10 cellular contexts compared by ENCODE assay signal in the genomic region with DNA sequence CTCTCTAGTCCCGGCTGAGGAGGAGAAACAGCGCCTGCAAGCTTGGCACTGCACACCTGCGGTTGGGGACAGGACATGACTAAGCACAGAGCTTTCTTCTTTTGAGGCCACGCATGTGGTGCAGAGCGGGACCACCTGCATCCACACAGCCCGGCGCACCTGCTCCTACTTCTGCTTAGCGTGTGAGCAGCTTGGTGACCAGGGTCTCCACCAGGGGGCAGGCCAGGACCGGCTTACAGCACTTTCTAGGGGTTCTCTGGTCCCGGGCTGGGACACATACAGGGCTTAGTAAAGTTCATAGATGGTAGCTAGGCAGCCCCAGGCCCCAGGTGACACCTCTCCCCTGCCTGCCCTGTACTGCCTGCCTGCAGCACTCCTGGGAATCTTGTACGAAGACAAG. TPM values are rescaled to one million over a fixed set of nuclear protein-coding genes. Genes with fewer than 3 reads are reported as not detected.
A peak's percentile ranks its signal among the peaks of the same experiment; 100 is the strongest.
DNase-seq lines count a peak whose midpoint lies in the region; ATAC-seq and TF ChIP-seq lines count a peak whose summit lies in the region.
"Not testable (repeated sequence)": the region's sequence is repeated elsewhere in the genome, so short reads cannot be mapped to it uniquely, and the experiment has no call there.
"Had no signal": no experiment of that assay in that cellular context is flagged by ENCODE, and none has a peak within 500 bp of the region (broad histone marks: within the 10 kb centered on the region; RNA-seq: fewer than 3 reads in every experiment).

No MANE protein-coding gene starts in this region.

- POLR2A ChIA-PET in CD8-positive, alpha-beta T cell (lab: Charles Lee); activated CD4-positive, alpha-beta T cell treated with anti-CD3 and anti-CD28 coated beads for 36 hours (lab: Charles Lee): not testable (repeated sequence)

- H3K4ac ChIP-seq in neuronal stem cell (ENCODE audit: low read length), result not testable (repeated sequence)

- H3K4me1 ChIP-seq in CD8-positive, alpha-beta T cell (ENCODE audit: insufficient read depth, low read length); left ventricle myocardium inferior; neuronal stem cell (ENCODE audit: control insufficient read depth in 2 of 2, insufficient read depth in 1 of 2, low read depth in 1 of 2, low read length in 2 of 2): not testable (repeated sequence)

- H3K27ac ChIP-seq in CD8-positive, alpha-beta T cell (ENCODE audit: low read depth, low read length); left ventricle myocardium inferior (replicated peaks); neuronal stem cell (replicated peaks; ENCODE audit: low read length): not testable (repeated sequence)

- H3K4me2 ChIP-seq in neuronal stem cell (ENCODE audit: insufficient read depth, low read length, poor library complexity, severe bottlenecking), result not testable (repeated sequence)

- not testable (repeated sequence) for H3K27me3 ChIP-seq in CD8-positive, alpha-beta T cell (ENCODE audit: insufficient read depth, low read length); neuronal stem cell (ENCODE audit: control insufficient read depth in 3 of 3, insufficient read depth in 3 of 3, low read depth in 1 of 3, low read length in 3 of 3)
- H3K27me3 ChIP-seq in left ventricle myocardium inferior (ENCODE audit: low read depth), result peaks cover 84% of the 10 kb centered on the region

- not testable (repeated sequence) for H3K9me3 Mint-ChIP-seq in CD8-positive, alpha-beta T cell; activated CD4-positive, alpha-beta T cell treated with anti-CD3 and anti-CD28 coated beads for 36 hours (ENCODE audit: low read depth)

- H3K9ac ChIP-seq in neuronal stem cell (ENCODE audit: low read depth, low read length, poor library complexity), result not testable (repeated sequence)

- H3K4me3 ChIP-seq in CD8-positive, alpha-beta T cell (ENCODE audit: low read depth, low read length); left ventricle myocardium inferior; neuronal stem cell (ENCODE audit: low read length in 2 of 2): not testable (repeated sequence)

- peak; percentile 15 to 60 (median 54) for DNase-seq in CD8-positive, alpha-beta T cell
- DNase-seq in HT1080 (ENCODE audit: low read depth) (peak; percentile 36), NCI-H748 (lab: John Stamatoyannopoulos, UW; ENCODE audit: unreplicated experiment) (peak; percentile 35), anterior cingulate cortex (lab: John Stamatoyannopoulos, UW) (peak in 39 of 58 donors; percentile 0 to 79 (median 26)), left ventricle myocardium inferior (peak; percentile 41), neuronal stem cell (ENCODE audit: low spot score) (peak; percentile 54)
- DNase-seq in activated CD4-positive, alpha-beta T cell treated with anti-CD3 and anti-CD28 coated beads for 36 hours, result peak; percentile 91
- peak; percentile 90 for DNase-seq in stimulated activated CD8-positive, alpha-beta memory T cell treated with anti-CD3 and anti-CD28 coated beads, Interleukin-4, amount 100 ng/mL, for 48 hours

- not testable (repeated sequence) for H3K27ac Mint-ChIP-seq in CD8-positive, alpha-beta T cell; activated CD4-positive, alpha-beta T cell treated with anti-CD3 and anti-CD28 coated beads for 36 hours

- TF ChIP-seq CTCF in CD8-positive, alpha-beta T cell (IDR thresholded peaks at IDR 0.05), result peak; percentile 21
- TF ChIP-seq CTCF in left ventricle myocardium inferior (IDR thresholded peaks at IDR 0.05; ENCODE audit: borderline replicate concordance), result peak; percentile 45

- H3K27me3 Mint-ChIP-seq in CD8-positive, alpha-beta T cell (ENCODE audit: low read depth), result peaks cover 22% of the 10 kb centered on the region
- H3K27me3 Mint-ChIP-seq in activated CD4-positive, alpha-beta T cell treated with anti-CD3 and anti-CD28 coated beads for 36 hours, result not testable (repeated sequence)

- H4K8ac ChIP-seq in neuronal stem cell (ENCODE audit: low read depth, low read length), result not testable (repeated sequence)

- CTCF ChIA-PET in CD8-positive, alpha-beta T cell (lab: Charles Lee); activated CD4-positive, alpha-beta T cell treated with anti-CD3 and anti-CD28 coated beads for 36 hours (lab: Charles Lee): not testable (repeated sequence)

- not testable (repeated sequence) for H3K79me1 ChIP-seq in neuronal stem cell (ENCODE audit: low read depth, low read length)

- H4K91ac ChIP-seq in neuronal stem cell (ENCODE audit: low read depth, low read length, poor library complexity), result not testable (repeated sequence)

- H2BK5ac ChIP-seq in neuronal stem cell (ENCODE audit: low read length), result not testable (repeated sequence)

- H3K4me1 Mint-ChIP-seq in CD8-positive, alpha-beta T cell (ENCODE audit: low read depth); activated CD4-positive, alpha-beta T cell treated with anti-CD3 and anti-CD28 coated beads for 36 hours: not testable (repeated sequence)

- H2BK15ac ChIP-seq in neuronal stem cell (ENCODE audit: low read length), result not testable (repeated sequence)

- not testable (repeated sequence) for H3K18ac ChIP-seq in neuronal stem cell (ENCODE audit: low read length)

- not testable (repeated sequence) for ATAC-seq in CD8-positive, alpha-beta T cell; activated CD4-positive, alpha-beta T cell treated with anti-CD3 and anti-CD28 coated beads for 36 hours

- intact Hi-C loops in CD8-positive, alpha-beta T cell (cut with DNase I, micrococcal nuclease); left ventricle myocardium inferior (cut with micrococcal nuclease): not testable (repeated sequence)
- intact Hi-C loops in activated CD4-positive, alpha-beta T cell treated with anti-CD3 and anti-CD28 coated beads for 36 hours (cut with DNase I, micrococcal nuclease), result loop anchor here in 1 of 2 experiments (10.0 kb wide), 1 partner anchor 519 kb away; no protein-coding TSS in a partner anchor

- H2BK12ac ChIP-seq in neuronal stem cell (ENCODE audit: low read length), result not testable (repeated sequence)

- H3K4me3 Mint-ChIP-seq in CD8-positive, alpha-beta T cell; activated CD4-positive, alpha-beta T cell treated with anti-CD3 and anti-CD28 coated beads for 36 hours: not testable (repeated sequence)

- H3K36me3 ChIP-seq in CD8-positive, alpha-beta T cell (ENCODE audit: insufficient read depth, low read length); left ventricle myocardium inferior; neuronal stem cell (replicated peaks in 1 of 2; ENCODE audit: control insufficient read depth in 2 of 2, insufficient read depth in 2 of 2, low read length in 2 of 2): not testable (repeated sequence)

- not testable (repeated sequence) for H2AFZ ChIP-seq in neuronal stem cell (ENCODE audit: low read length)

- H2AK5ac ChIP-seq in neuronal stem cell (ENCODE audit: low read depth, low read length), result not testable (repeated sequence)

- WGBS in neuronal stem cell (ENCODE audit: extremely low coverage in 2 of 2, insufficient read length in 2 of 2, insufficient replicate concordance in 1 of 2), 2 donors, result no CpG with 5 or more reads among the region's 11 CpGs

- H3K9me3 ChIP-seq in CD8-positive, alpha-beta T cell (ENCODE audit: low read length); left ventricle myocardium inferior (replicated peaks); neuronal stem cell (replicated peaks in 1 of 2; ENCODE audit: control insufficient read depth in 2 of 2, insufficient read depth in 1 of 2, low read depth in 1 of 2, low read length in 2 of 2): not testable (repeated sequence)

- H2BK120ac ChIP-seq in neuronal stem cell (ENCODE audit: low read depth, low read length), result not testable (repeated sequence)

- H3K14ac ChIP-seq in neuronal stem cell (ENCODE audit: low read length), result not testable (repeated sequence)

- H3K36me3 Mint-ChIP-seq in CD8-positive, alpha-beta T cell; activated CD4-positive, alpha-beta T cell treated with anti-CD3 and anti-CD28 coated beads for 36 hours (ENCODE audit: low read depth): not testable (repeated sequence)

- not testable (repeated sequence) for H3K23ac ChIP-seq in neuronal stem cell (ENCODE audit: low read depth, low read length, poor library complexity)

RNA-seq across cellular contexts. Expression of a gene that starts 51.2 kb away (rescaled TPM):
- not detected for total RNA-seq in CD8-positive, alpha-beta T cell
- not detected in 2 replicates for total RNA-seq in HT1080 (2014; rRNA removed; shearing (Covaris generic))
- not detected in 2 replicates for polyA plus RNA-seq in HT1080 (2015; cell fraction: cytosol; rRNA removed)
- not detected in 2 replicates for polyA plus RNA-seq in HT1080 (2015; cell fraction: nucleus; rRNA removed)
- not detected for total RNA-seq in activated CD4-positive, alpha-beta T cell treated with anti-CD3 and anti-CD28 coated beads for 36 hours
- not detected for total RNA-seq in left ventricle myocardium inferior
- not detected for polyA plus RNA-seq in neuronal stem cell (2013, experiment 1 of 2)
- not detected for polyA plus RNA-seq in neuronal stem cell (2013, experiment 2 of 2)
- total RNA-seq: dermis microvascular lymphatic vessel endothelial cell, skeletal muscle tissue had no signal

Comparison
In these comparisons a context has a peak if more than half of its experiments do, and no peak if none do; other contexts are left out.
1. DNase-seq: peak in every context shown above with its lines; median percentile 91 in activated CD4-positive, alpha-beta T cell treated with anti-CD3 and anti-CD28 coated beads for 36 hours; 90 in stimulated activated CD8-positive, alpha-beta memory T cell treated with anti-CD3 and anti-CD28 coated beads, Interleukin-4, amount 100 ng/mL, for 48 hours; 54 in CD8-positive, alpha-beta T cell; 54 in neuronal stem cell; 41 in left ventricle myocardium inferior; 36 in HT1080; 35 in NCI-H748; 26 in anterior cingulate cortex.